Comparison of ENCODE assay signal across 1 cellular context in the genomic region with DNA sequence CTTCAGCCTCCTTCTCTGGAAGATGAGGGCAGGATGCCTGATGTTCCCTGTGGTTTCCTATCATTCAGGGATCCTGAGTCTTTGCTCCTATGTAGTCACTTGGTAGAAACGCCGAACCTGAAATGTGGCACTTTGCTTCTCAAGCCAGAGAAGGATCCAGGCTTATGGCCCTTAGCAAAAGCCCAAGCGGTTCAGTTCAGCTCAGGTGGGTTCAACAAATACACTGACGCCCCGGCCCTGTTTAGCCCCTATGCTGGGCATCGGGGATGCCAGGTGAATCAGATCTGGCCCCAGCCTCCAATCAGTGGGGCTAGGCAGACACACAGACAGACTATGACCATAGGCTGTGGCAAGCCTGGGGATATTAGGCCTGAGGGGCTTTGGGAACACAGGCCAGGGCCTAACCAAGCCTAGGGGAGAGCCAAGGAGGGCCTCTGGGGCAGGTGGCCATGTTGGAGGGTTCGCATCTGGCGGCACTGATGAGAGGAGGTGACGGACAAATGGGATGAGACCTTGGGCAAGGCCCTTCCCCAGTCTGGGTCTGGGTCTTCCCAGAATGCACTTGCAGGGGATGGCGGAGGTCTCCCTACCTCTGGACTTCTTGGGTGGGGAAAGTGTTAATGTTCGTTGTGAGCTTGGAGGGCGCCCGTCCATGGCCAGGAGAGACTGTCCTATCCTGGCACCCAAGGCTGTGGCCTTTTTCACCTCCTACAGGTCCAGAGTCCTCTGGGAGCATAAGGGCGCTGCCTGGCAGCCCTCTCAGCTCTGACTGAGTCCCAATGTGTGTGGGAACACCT.
TF ChIP-seq lines count a peak whose summit lies in the region.

No MANE protein-coding gene starts in this region.

TF ChIP-seq in H1, 55 proteins besides CTCF, POLR2A, EP300 and RAD21:
- TF ChIP-seq SP4 (IDR thresholded peaks at IDR 0.05; ENCODE audit: low read length) = no peak
- no peak for TF ChIP-seq BRCA1 (IDR thresholded peaks at IDR 0.05; ENCODE audit: low read depth, low read length)
- TF ChIP-seq, protein P1, sequence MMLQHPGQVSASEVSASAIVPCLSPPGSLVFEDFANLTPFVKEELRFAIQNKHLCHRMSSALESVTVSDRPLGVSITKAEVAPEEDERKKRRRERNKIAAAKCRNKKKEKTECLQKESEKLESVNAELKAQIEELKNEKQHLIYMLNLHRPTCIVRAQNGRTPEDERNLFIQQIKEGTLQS (IDR thresholded peaks at IDR 0.05; ENCODE audit: insufficient read depth, low read depth, low read length) = no peak
- TF ChIP-seq SUZ12 (IDR thresholded peaks at IDR 0.05; ENCODE audit: low read length) = no peak
- TF ChIP-seq CHD1 (IDR thresholded peaks at IDR 0.05; ENCODE audit: low read depth, low read length) = no peak
- TF ChIP-seq TAF1 (IDR thresholded peaks at IDR 0.05; ENCODE audit: low read depth, low read length) = no peak
- no peak for TF ChIP-seq EZH2 (IDR thresholded peaks at IDR 0.05; ENCODE audit: low read depth, low read length, severe bottlenecking)
- TF ChIP-seq, protein P2, sequence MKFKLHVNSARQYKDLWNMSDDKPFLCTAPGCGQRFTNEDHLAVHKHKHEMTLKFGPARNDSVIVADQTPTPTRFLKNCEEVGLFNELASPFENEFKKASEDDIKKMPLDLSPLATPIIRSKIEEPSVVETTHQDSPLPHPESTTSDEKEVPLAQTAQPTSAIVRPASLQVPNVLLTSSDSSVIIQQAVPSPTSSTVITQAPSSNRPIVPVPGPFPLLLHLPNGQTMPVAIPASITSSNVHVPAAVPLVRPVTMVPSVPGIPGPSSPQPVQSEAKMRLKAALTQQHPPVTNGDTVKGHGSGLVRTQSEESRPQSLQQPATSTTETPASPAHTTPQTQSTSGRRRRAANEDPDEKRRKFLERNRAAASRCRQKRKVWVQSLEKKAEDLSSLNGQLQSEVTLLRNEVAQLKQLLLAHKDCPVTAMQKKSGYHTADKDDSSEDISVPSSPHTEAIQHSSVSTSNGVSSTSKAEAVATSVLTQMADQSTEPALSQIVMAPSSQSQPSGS (IDR thresholded peaks at IDR 0.05; ENCODE audit: low read length) = no peak
- TF ChIP-seq TCF12 (IDR thresholded peaks at IDR 0.05; ENCODE audit: low read depth, low read length) = no peak
- TF ChIP-seq POU5F1 (IDR thresholded peaks at IDR 0.05; ENCODE audit: low read depth, low read length) = no peak
- TF ChIP-seq ZNF274 (IDR thresholded peaks at IDR 0.05; ENCODE audit: borderline replicate concordance, extremely low read depth, low read length) = no peak
TF ChIP-seq in H1: peak in this region for 0.
